ENCODE assay signal across 8 cellular contexts in genomic region chr10:124732931-124733536, GRCh38. TPM values are rescaled to one million over a fixed set of nuclear protein-coding genes. Genes with fewer than 3 reads are reported as not detected.
DNase-seq lines count a peak whose midpoint lies in the region; ATAC-seq and TF ChIP-seq lines count a peak whose summit lies in the region.

No MANE protein-coding gene starts in this region.

- peak; percentile 83 for DNase-seq in activated CD4-positive, alpha-beta T cell treated with anti-CD3 and anti-CD28 coated beads for 48 hours
- DNase-seq in epithelial cell of esophagus (ENCODE audit: low read depth), result peak; percentile 81
- no peak for DNase-seq in prostate gland (ENCODE audit: low spot score)
- DNase-seq in KBM-7, result no peak
- DNase-seq in OCI-M2 (lab: John Stamatoyannopoulos, UW; ENCODE audit: unreplicated experiment), result no peak
- no peak for DNase-seq in AG20443 (ENCODE audit: low spot score)

- in situ Hi-C loops in KBM-7 (cut with MboI; ENCODE audit: low pct_unique_long_range_greater_than_20kb, low sequenced_read_pairs), result loop anchor here (25.0 kb wide), 1 partner anchor 196 kb away; no protein-coding TSS in a partner anchor

- intact Hi-C loops in prostate gland (cut with DNase I), result no loop called here

- H3K4me1 ChIP-seq in prostate gland (replicated peaks), result peaks cover 16% of the 10 kb centered on the region

- H3K27ac ChIP-seq in prostate gland, result peak overlapping the region; percentile 58 to 67

- WGBS in prostate gland, result 37% methylated on average over 14 of the region's 14 CpGs

- H3K36me3 ChIP-seq in prostate gland, result no peaks in the 10 kb centered on the region

- TF ChIP-seq CTCF in epithelial cell of esophagus (IDR thresholded peaks at IDR 0.05; ENCODE audit: insufficient read depth, low read depth, low read length, missing control alignments) (no peak), prostate gland (IDR thresholded peaks at IDR 0.05) (no peak)

- H3K27me3 ChIP-seq in prostate gland (replicated peaks; ENCODE audit: insufficient read depth), result no peaks in the 10 kb centered on the region

- H3K4me3 ChIP-seq in epithelial cell of esophagus (ENCODE audit: low read length) (no peak overlapping the region), prostate gland (no peak overlapping the region)

- peak; percentile 65 for ATAC-seq in GM18517 (IDR thresholded peaks at IDR 0.05; ENCODE audit: unreplicated experiment)
- peak; percentile 55 for ATAC-seq in HG02973 (IDR thresholded peaks at IDR 0.05; ENCODE audit: unreplicated experiment)

- no peaks in the 10 kb centered on the region for H3K9me3 ChIP-seq in prostate gland

- no peak for TF ChIP-seq POLR2A in prostate gland (IDR thresholded peaks at IDR 0.05)

RNA-seq across cellular contexts. Expression of gene FAM53B, which starts 11.1 kb away (rescaled TPM):
- 100 to 1,000 TPM in 1 of 2 donors, 10 to 100 TPM in 1; 28.9 to 101 TPM for total RNA-seq in prostate gland

RNA-seq across cellular contexts. Expression of gene EEF1AKMT2, which starts 58.7 kb away (rescaled TPM):
- 10 to 100 TPM; 15.7 to 20.5 TPM for total RNA-seq in prostate gland

Comparison
In these comparisons a context has a peak if more than half of its experiments do, and no peak if none do; other contexts are left out.
1. DNase-seq: peak in activated CD4-positive, alpha-beta T cell treated with anti-CD3 and anti-CD28 coated beads for 48 hours (single experiment) and epithelial cell of esophagus (single experiment); none in prostate gland (single experiment), KBM-7 (single experiment), OCI-M2 (single experiment) and AG20443 (single experiment).